9 cellular contexts compared by ENCODE assay signal in the genomic region with DNA sequence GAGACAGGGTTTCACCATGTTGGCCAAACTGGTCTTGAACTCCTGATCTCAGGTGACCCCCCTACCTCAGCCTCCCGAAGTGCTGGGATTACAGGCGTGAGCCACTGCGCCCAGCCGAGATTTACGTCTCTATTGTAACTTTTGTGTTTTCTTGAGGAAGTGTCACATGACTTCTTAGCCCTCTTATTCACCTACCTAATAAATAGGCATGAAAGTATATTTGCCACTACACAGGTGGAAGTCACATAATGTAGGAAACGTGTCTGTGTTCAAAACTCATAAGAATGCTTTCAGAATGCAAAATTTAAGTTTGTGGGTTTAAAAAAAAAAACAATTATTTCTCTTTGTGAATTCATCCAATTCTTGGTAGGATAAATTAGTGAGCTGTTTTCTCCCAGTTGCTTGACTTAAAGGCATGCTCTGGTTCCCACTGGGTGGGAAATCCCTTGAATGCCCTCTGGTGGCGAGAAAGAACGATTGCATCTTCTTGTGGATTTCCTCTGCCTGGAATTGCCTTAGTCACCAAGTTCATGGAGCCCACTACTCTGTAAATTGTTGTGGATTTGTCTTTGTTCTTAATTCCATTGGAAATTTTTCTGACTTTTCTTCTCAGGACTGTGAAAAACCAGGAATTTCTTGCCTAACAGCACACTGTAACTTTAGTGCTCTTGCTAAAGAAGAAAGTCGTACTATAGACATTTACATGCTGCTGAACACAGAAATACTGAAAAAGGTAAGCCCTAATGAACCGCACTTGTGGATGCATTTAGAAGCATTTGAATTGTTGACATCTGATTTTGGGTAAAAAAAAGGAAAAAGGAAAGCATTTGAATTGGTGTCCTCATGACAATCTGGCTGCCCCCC.
DNase-seq lines count a peak whose midpoint lies in the region; TF ChIP-seq lines count a peak whose summit lies in the region.
"Had no signal": no experiment of that assay in that cellular context is flagged by ENCODE, and none has a peak within 500 bp of the region (broad histone marks: within the 10 kb centered on the region; RNA-seq: fewer than 3 reads in every experiment).

No MANE protein-coding gene starts in this region.

- no peak overlapping the region for H3K4me3 Mint-ChIP-seq in MCF 10A (ENCODE audit: unreplicated experiment)
- H3K4me3 Mint-ChIP-seq: memory B cell had no signal

- H3K27me3 ChIP-seq in HL-60 (ENCODE audit: insufficient read depth, poor library complexity, severe bottlenecking): no peaks in the 10 kb centered on the region

- no peak overlapping the region for H3K4me3 ChIP-seq in HL-60 (replicated peaks; ENCODE audit: insufficient read depth, low read length)

- TF ChIP-seq CTCF in GM12801 (IDR thresholded peaks at IDR 0.05; ENCODE audit: extremely low read depth, insufficient read length) (peak; percentile 48), HL-60 (IDR thresholded peaks at IDR 0.05; ENCODE audit: insufficient read depth, low read length) (peak; percentile 80), MCF 10A (IDR thresholded peaks at IDR 0.05; ENCODE audit: unreplicated experiment) (peak; percentile 59)

- CTCF ChIA-PET in MCF 10A (lab: Yijun Ruan, JAX): interaction anchor here (0.6 to 1.3 kb wide), 18 partner anchors 11 to 1294 kb away, joined by 3 to 8 read pairs (median 3); no protein-coding TSS in a partner anchor

- DNase-seq in AG08395 (ENCODE audit: low spot score): peak; percentile 89
- DNase-seq in HL-60 (ENCODE audit: low read depth in 1 of 2, low spot score in 1 of 2): peak; percentile 47 to 57
- peak; percentile 46 for DNase-seq in NCI-H82 treated with DMSO at 0.1 percent for 48 hours (lab: John Stamatoyannopoulos, UW; ENCODE audit: unreplicated experiment)
- DNase-seq in MCF 10A (ENCODE audit: unreplicated experiment): peak; percentile 69
- peak; percentile 87 for DNase-seq in iris pigment epithelial cell (ENCODE audit: low read depth)
- DNase-seq in stromal cell of bone marrow (ENCODE audit: low read depth): peak; percentile 59
- no peak for DNase-seq in activated CD4-positive, alpha-beta T cell treated with anti-CD3 and anti-CD28 coated beads for 48 hours

- no peak overlapping the region for H3K27ac Mint-ChIP-seq in MCF 10A (ENCODE audit: low read depth, unreplicated experiment)
- H3K27ac Mint-ChIP-seq: memory B cell had no signal

- no peak overlapping the region for H3K27ac ChIP-seq in HL-60 (replicated peaks)

- H3K4me1 Mint-ChIP-seq in MCF 10A (ENCODE audit: insufficient read depth, unreplicated experiment): no peaks in the 10 kb centered on the region
- H3K4me1 Mint-ChIP-seq: memory B cell had no signal

- H3K36me3 Mint-ChIP-seq in MCF 10A (ENCODE audit: insufficient read depth, unreplicated experiment): no peaks in the 10 kb centered on the region
- H3K36me3 Mint-ChIP-seq: memory B cell had no signal

- peaks cover 26% of the 10 kb centered on the region for H3K27me3 Mint-ChIP-seq in MCF 10A (ENCODE audit: insufficient read depth, unreplicated experiment)

- H3K9me3 Mint-ChIP-seq in MCF 10A (ENCODE audit: unreplicated experiment): no peaks in the 10 kb centered on the region

- intact Hi-C loops in MCF 10A (cut with micrococcal nuclease): no loop called here

- BruUV-seq in MCF 10A (replicated peaks; lab: Mats Ljungman, UMichigan): no TSS peak

- POLR2A ChIA-PET in MCF 10A (lab: Yijun Ruan, JAX): interaction anchor here (0.6 to 0.8 kb wide), 4 partner anchors 46 to 508 kb away, joined by 3 to 4 read pairs (median 3); no protein-coding TSS in a partner anchor
